Comparison of ENCODE assay signal across 14 cellular contexts in the genomic region with DNA sequence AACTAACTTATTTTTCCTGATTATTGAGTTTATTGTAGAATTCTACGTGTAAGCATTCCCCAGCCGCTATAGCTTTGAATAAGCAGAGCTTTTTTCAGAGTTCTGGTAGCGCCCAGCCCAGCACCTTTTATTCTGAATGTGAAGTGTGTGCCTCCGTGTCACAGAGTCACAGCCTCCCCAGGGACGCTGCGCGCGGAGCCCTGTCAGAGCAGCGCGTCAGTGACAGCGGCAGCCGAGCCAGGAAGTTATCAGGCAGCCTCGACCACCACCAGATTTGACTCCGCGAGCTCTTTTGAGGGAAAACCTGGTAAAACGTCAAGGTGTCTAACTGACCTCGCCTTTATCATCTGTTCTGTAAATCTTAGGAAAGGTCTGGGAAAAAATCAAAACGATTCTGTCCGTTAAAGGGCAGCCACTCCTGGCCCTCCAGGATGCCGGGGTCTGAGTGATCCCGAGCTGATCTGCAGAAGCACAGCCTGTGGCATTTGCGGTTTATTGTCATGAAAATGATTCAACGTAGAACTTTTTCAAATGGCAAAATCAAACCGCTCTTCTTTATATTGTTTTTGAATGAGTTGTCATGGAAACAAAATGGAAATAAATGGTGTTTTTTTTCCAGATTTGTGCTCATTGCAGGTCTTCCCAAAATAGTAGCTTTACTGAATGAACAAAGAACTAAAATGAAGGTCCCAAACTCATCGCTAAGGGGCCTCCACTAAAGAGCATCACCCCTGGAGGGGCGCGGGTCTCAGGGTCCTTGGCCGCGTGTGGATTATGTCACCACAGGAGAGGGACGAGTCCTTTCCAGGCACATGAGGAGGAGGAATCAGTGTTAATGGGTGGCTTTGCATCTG. TPM values are rescaled to one million over a fixed set of nuclear protein-coding genes. Genes with fewer than 3 reads are reported as not detected.
A peak's percentile ranks its signal among the peaks of the same experiment; 100 is the strongest.
DNase-seq lines count a peak whose midpoint lies in the region; ATAC-seq and TF ChIP-seq lines count a peak whose summit lies in the region.
"Had no signal": no experiment of that assay in that cellular context is flagged by ENCODE, and none has a peak within 500 bp of the region (broad histone marks: within the 10 kb centered on the region; RNA-seq: fewer than 3 reads in every experiment).

No MANE protein-coding gene starts in this region.

- in situ Hi-C loops in SK-MEL-5 (cut with HindIII; ENCODE audit: low pct_unique_long_range_greater_than_20kb, low sequenced_read_pairs): no loop called here

- 76 to 79% (median 78%) methylated on average over 30 of the region's 30 CpGs for WGBS in psoas muscle, 3 donors

- H3K27me3 ChIP-seq in H7 (ENCODE audit: control insufficient read depth, insufficient read depth, low read length): no peaks in the 10 kb centered on the region
- no peaks in the 10 kb centered on the region for H3K27me3 ChIP-seq in fibroblast of lung (ENCODE audit: control insufficient read depth, insufficient read depth, low read length)
- H3K27me3 ChIP-seq in psoas muscle (ENCODE audit: insufficient read depth in 3 of 3, low read length in 2 of 3): no peaks in the 10 kb centered on the region
- H3K27me3 ChIP-seq: testis had no signal

- no peaks in the 10 kb centered on the region for H3K79me2 ChIP-seq in fibroblast of lung (ENCODE audit: control insufficient read depth, insufficient read depth, low read length)

- H3K4me3 ChIP-seq in H7 (ENCODE audit: insufficient read depth, low read depth, low read length) (no peak overlapping the region), fibroblast of lung (replicated peaks in 1 of 4; ENCODE audit: control extremely low read depth in 1 of 4, insufficient read depth in 1 of 4, low read depth in 3 of 4, low read length in 4 of 4) (no peak overlapping the region), psoas muscle (no peak overlapping the region)
- H3K4me3 ChIP-seq: testis had no signal

- H3K9ac ChIP-seq in fibroblast of lung (ENCODE audit: insufficient read depth, low read length): no peak overlapping the region

- intact Hi-C loops in psoas muscle (cut with DNase I): no loop called here

- no peak overlapping the region for H3K4me2 ChIP-seq in fibroblast of lung (ENCODE audit: extremely low read depth, insufficient read depth, low read length)

- DNase-seq in H7: peak; percentile 78
- peak; percentile 54 for DNase-seq in SK-MEL-5 (ENCODE audit: low read depth, low spot score)
- DNase-seq in fibroblast of lung (ENCODE audit: low read depth in 2 of 2): peak; percentile 6 to 87
- DNase-seq in psoas muscle: no peak
- DNase-seq in T-helper 9 cell: no peak
- DNase-seq: activated CD8-positive, alpha-beta memory T cell treated with anti-CD3 and anti-CD28 coated beads, Interleukin-2, amount 50 U/mL, for 4 hours; midbrain; NCI-H1092 treated with DMSO at 0.1 percent for 48 hours; NCI-H345; retina; testis had no signal

- H3K36me3 ChIP-seq in H7 (replicated peaks; ENCODE audit: control insufficient read depth, insufficient read depth, low read length) (peaks cover 18% of the 10 kb centered on the region), fibroblast of lung (ENCODE audit: control insufficient read depth, insufficient read depth, low read length) (peaks cover 16% of the 10 kb centered on the region), psoas muscle (ENCODE audit: insufficient read depth in 1 of 2, low read depth in 1 of 2) (peaks cover 5 to 78% of the 10 kb centered on the region in 2 donors)

- H2AFZ ChIP-seq in fibroblast of lung (ENCODE audit: low read length): no peak overlapping the region

- H3K9me3 ChIP-seq in fibroblast of lung (ENCODE audit: control insufficient read depth, insufficient read depth, low read depth, low read length) (no peaks in the 10 kb centered on the region), psoas muscle (no peaks in the 10 kb centered on the region)
- H3K9me3 ChIP-seq: testis had no signal

- TF ChIP-seq CTCF in fibroblast of lung (conservative IDR thresholded peaks at IDR 0.05 in 1 of 2, IDR thresholded peaks at IDR 0.05 in 1 of 2; ENCODE audit: low read depth in 1 of 2, low read length in 2 of 2): no peak
- TF ChIP-seq CTCF in psoas muscle (IDR thresholded peaks at IDR 0.05): no peak

- H3K4me1 ChIP-seq in fibroblast of lung (ENCODE audit: control insufficient read depth, extremely low read depth, insufficient read depth, low read length): peaks cover 2% of the 10 kb centered on the region
- peaks cover 10% of the 10 kb centered on the region for H3K4me1 ChIP-seq in psoas muscle

- H4K20me1 ChIP-seq in fibroblast of lung (ENCODE audit: control insufficient read depth, extremely low read depth, insufficient read depth, low read length): no peaks in the 10 kb centered on the region

- peak overlapping the region; percentile 63 for H3K27ac ChIP-seq in fibroblast of lung (ENCODE audit: insufficient read depth, low read length)
- H3K27ac ChIP-seq in psoas muscle: peak overlapping the region; percentile 72
- H3K27ac ChIP-seq: testis had no signal

- peak in 1 of 4 donors; percentile 27 for ATAC-seq in psoas muscle
- ATAC-seq in HG03135 (IDR thresholded peaks at IDR 0.05; ENCODE audit: unreplicated experiment): no peak
- no peak for ATAC-seq in GM21717 (IDR thresholded peaks at IDR 0.05; ENCODE audit: unreplicated experiment)

RNA-seq across cellular contexts. Expression of a gene that starts 43.1 kb away (rescaled TPM):
- 36.1 and 75.7 TPM in 2 replicates for total RNA-seq in H7 (2014; rRNA removed; shearing (Covaris generic))
- 42.6 and 63.2 TPM in 2 replicates for total RNA-seq in SK-MEL-5 (2014; rRNA removed; shearing (Covaris generic))
- polyA plus RNA-seq in SK-MEL-5 (2015; cell fraction: cytosol; rRNA removed): 212 and 249 TPM in 2 replicates
- polyA plus RNA-seq in SK-MEL-5 (2015; cell fraction: nucleus; rRNA removed): 389 and 402 TPM in 2 replicates
- total RNA-seq in fibroblast of lung (10.8 and 13.5 TPM in 2 replicates), psoas muscle (1 to 10 TPM; 1.0 to 1.4 (median 1.3) TPM)
- polyA plus RNA-seq in fibroblast of lung (3.2 and 5.2 TPM in 2 replicates), psoas muscle (under 1 TPM; 0.64 to 0.91 (median 0.81) TPM)
- 6.0 and 13.0 TPM in 2 replicates for polyA plus RNA-seq in fibroblast of lung (2012)
- polyA minus RNA-seq in fibroblast of lung (ENCODE audit: low replicate concordance): 7.1 and 9.2 TPM in 2 replicates
- total RNA-seq: HT-29 had no signal

Comparison
In these comparisons a context has a peak if more than half of its experiments do, and no peak if none do; other contexts are left out.
1. DNase-seq: peak in H7 (single experiment), SK-MEL-5 (single experiment) and fibroblast of lung (2 of 2); none in psoas muscle (0 of 2) and T-helper 9 cell (single experiment).